8 cellular contexts compared by ENCODE assay signal in the genomic region with DNA sequence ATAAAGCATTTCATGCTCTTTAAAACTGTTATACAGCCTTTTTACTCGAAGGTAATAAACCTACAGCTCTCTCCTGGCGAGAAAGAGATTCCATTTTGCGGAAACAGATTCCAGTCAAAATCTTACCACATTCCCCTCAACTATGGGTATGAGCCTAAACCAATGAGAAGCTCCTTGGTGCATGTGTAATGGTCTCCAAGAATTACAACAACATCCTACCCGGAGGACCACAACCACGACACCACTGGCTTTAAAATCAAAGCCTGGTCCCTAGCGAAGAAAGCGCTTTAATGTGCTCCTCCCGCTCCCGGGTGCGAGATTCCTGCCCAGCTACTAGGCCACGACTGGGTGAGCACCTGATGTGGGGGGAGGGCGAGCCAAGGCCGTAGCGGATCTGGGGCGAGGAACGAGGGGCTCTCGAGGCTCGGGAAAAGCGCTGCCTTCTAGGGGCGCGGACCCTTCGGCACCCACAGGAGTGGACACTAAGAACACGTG. TPM values are rescaled to one million over a fixed set of nuclear protein-coding genes. Genes with fewer than 3 reads are reported as not detected.
DNase-seq lines count a peak whose midpoint lies in the region; ATAC-seq and TF ChIP-seq lines count a peak whose summit lies in the region.

No MANE protein-coding gene starts in this region.

- peak overlapping the region; percentile 97 for H4K12ac ChIP-seq in trophoblast cell (ENCODE audit: low read depth, low read length)

- H3K14ac ChIP-seq in trophoblast cell (ENCODE audit: low read length), result peak overlapping the region; percentile 67

- H3K79me1 ChIP-seq in trophoblast cell (ENCODE audit: low read length), result peaks cover 11% of the 10 kb centered on the region

- peak overlapping the region; percentile 100 for H3K4ac ChIP-seq in trophoblast cell (ENCODE audit: low read depth, low read length)

- peak; percentile 71 for DNase-seq in AG10803 (ENCODE audit: low read depth)
- peak; percentile 57 to 66 for DNase-seq in cardiac muscle cell (ENCODE audit: low read depth in 1 of 2, low spot score in 1 of 2)
- DNase-seq in trophoblast cell, result peak; percentile 11 to 72
- DNase-seq in activated CD4-positive, CD25-positive, alpha-beta regulatory T cell (lab: John Stamatoyannopoulos, UW), result no peak

- peak overlapping the region; percentile 53 for H2BK5ac ChIP-seq in trophoblast cell (ENCODE audit: low read depth, low read length, poor library complexity)

- H4K20me1 ChIP-seq in Loucy (ENCODE audit: insufficient read depth, low read length, poor library complexity, severe bottlenecking), result peaks cover 53% of the 10 kb centered on the region

- H3K9me2 ChIP-seq in Loucy (replicated peaks; ENCODE audit: low read depth, low read length), result no peaks in the 10 kb centered on the region

- H2BK120ac ChIP-seq in trophoblast cell (ENCODE audit: insufficient read depth, low read length, poor library complexity), result peak overlapping the region; percentile 89

- no peaks in the 10 kb centered on the region for H3F3A ChIP-seq in Loucy (ENCODE audit: low read depth)

- H3K36me3 Mint-ChIP-seq in activated naive CD4-positive, alpha-beta T cell treated with anti-CD3 and anti-CD28 coated beads, Interleukin-2, amount 50 U/mL, for 24 hours, result peaks cover 16% of the 10 kb centered on the region

- H3K4me1 Mint-ChIP-seq in activated naive CD4-positive, alpha-beta T cell treated with anti-CD3 and anti-CD28 coated beads, Interleukin-2, amount 50 U/mL, for 24 hours, result peaks cover 48% of the 10 kb centered on the region

- TF ChIP-seq CTCF in AG10803 (conservative IDR thresholded peaks at IDR 0.05; ENCODE audit: low read length) (no peak), Loucy (conservative IDR thresholded peaks at IDR 0.05; ENCODE audit: low read length) (no peak), cardiac muscle cell (IDR thresholded peaks at IDR 0.05; ENCODE audit: low read depth, low read length) (no peak)

- no peak overlapping the region for H3K23ac ChIP-seq in trophoblast cell (ENCODE audit: low read length)

- H3K27ac ChIP-seq in cardiac muscle cell (peak overlapping the region; percentile 97), trophoblast cell (ENCODE audit: low read depth, low read length) (peak overlapping the region; percentile 88)

- H4K91ac ChIP-seq in trophoblast cell (ENCODE audit: low read depth, low read length), result peak overlapping the region; percentile 98

- WGBS in trophoblast cell (ENCODE audit: extremely low coverage, insufficient coverage, insufficient read length), result no CpG with 5 or more reads among the region's 23 CpGs

- no peak overlapping the region for H2BK12ac ChIP-seq in trophoblast cell (ENCODE audit: low read length)

- H3K79me2 ChIP-seq in Loucy (ENCODE audit: insufficient read depth, low read length), result peaks cover 62% of the 10 kb centered on the region
- peaks cover 26% of the 10 kb centered on the region for H3K79me2 ChIP-seq in trophoblast cell (ENCODE audit: control insufficient read depth, insufficient read depth, low read length, poor library complexity)

- H3K27ac Mint-ChIP-seq in activated naive CD4-positive, alpha-beta T cell treated with anti-CD3 and anti-CD28 coated beads, Interleukin-2, amount 50 U/mL, for 24 hours, result peak overlapping the region; percentile 97

- peak; percentile 15 for ATAC-seq in GM18907 (IDR thresholded peaks at IDR 0.05; ENCODE audit: unreplicated experiment)
- ATAC-seq in HG03469 (IDR thresholded peaks at IDR 0.05; ENCODE audit: unreplicated experiment), result no peak

- H3K27me3 ChIP-seq in Loucy (ENCODE audit: insufficient read depth, low read length, poor library complexity, severe bottlenecking) (no peaks in the 10 kb centered on the region), cardiac muscle cell (no peaks in the 10 kb centered on the region), trophoblast cell (ENCODE audit: insufficient read depth, low read length) (no peaks in the 10 kb centered on the region)

- no peaks in the 10 kb centered on the region for H3K36me3 ChIP-seq in Loucy (ENCODE audit: insufficient read depth, low read length)
- H3K36me3 ChIP-seq in cardiac muscle cell, result no peaks in the 10 kb centered on the region
- H3K36me3 ChIP-seq in trophoblast cell (ENCODE audit: control insufficient read depth in 1 of 2, insufficient read depth in 2 of 2, low read length in 2 of 2), result peaks cover 0 to 1% of the 10 kb centered on the region in 2 experiments

- H3K9ac ChIP-seq in Loucy (ENCODE audit: low read depth, low read length, poor library complexity, severe bottlenecking), result peak overlapping the region; percentile 95
- H3K9ac ChIP-seq in trophoblast cell (ENCODE audit: low read length), result peak overlapping the region; percentile 96

- peak overlapping the region; percentile 56; the same call in 1 of the 2 replicates for H2AFZ ChIP-seq in Loucy (ENCODE audit: low read length)
- H2AFZ ChIP-seq in trophoblast cell (ENCODE audit: insufficient read depth, low read length, poor library complexity), result peak overlapping the region; percentile 13

- H3K4me2 ChIP-seq in Loucy (ENCODE audit: low read depth, low read length, poor library complexity, severe bottlenecking) (peak overlapping the region; percentile 94), trophoblast cell (ENCODE audit: low read length) (peak overlapping the region; percentile 82)

- peak overlapping the region; percentile 97 for H3K18ac ChIP-seq in trophoblast cell (ENCODE audit: low read length)

- H3K4me3 ChIP-seq in AG10803 (ENCODE audit: low read length), result peak overlapping the region; percentile 98
- H3K4me3 ChIP-seq in Loucy (ENCODE audit: low read length, poor library complexity, severe bottlenecking), result peak overlapping the region; percentile 99
- peak overlapping the region; percentile 94 for H3K4me3 ChIP-seq in cardiac muscle cell
- H3K4me3 ChIP-seq in trophoblast cell (ENCODE audit: low read depth, low read length), result peak overlapping the region; percentile 98

- H3K9me3 Mint-ChIP-seq in activated naive CD4-positive, alpha-beta T cell treated with anti-CD3 and anti-CD28 coated beads, Interleukin-2, amount 50 U/mL, for 24 hours, result no peaks in the 10 kb centered on the region

- H4K8ac ChIP-seq in trophoblast cell (ENCODE audit: low read depth, low read length), result peak overlapping the region; percentile 97

- H3K27me3 Mint-ChIP-seq in activated naive CD4-positive, alpha-beta T cell treated with anti-CD3 and anti-CD28 coated beads, Interleukin-2, amount 50 U/mL, for 24 hours, result no peaks in the 10 kb centered on the region

- H3K4me3 Mint-ChIP-seq in activated naive CD4-positive, alpha-beta T cell treated with anti-CD3 and anti-CD28 coated beads, Interleukin-2, amount 50 U/mL, for 24 hours, result peak overlapping the region; percentile 97

- peak overlapping the region; percentile 81 for H2AK5ac ChIP-seq in trophoblast cell (ENCODE audit: low read length)

- H3K4me1 ChIP-seq in Loucy (ENCODE audit: insufficient read depth, low read length, poor library complexity, severe bottlenecking) (peaks cover 35% of the 10 kb centered on the region), cardiac muscle cell (ENCODE audit: low read depth) (peaks cover 16% of the 10 kb centered on the region), trophoblast cell (ENCODE audit: control insufficient read depth in 1 of 2, insufficient read depth in 2 of 2, low read length in 2 of 2) (peaks cover 2 to 4% of the 10 kb centered on the region in 2 experiments)

- H3K9me3 ChIP-seq in Loucy (ENCODE audit: insufficient read depth, low read depth, low read length), result no peaks in the 10 kb centered on the region
- no peaks in the 10 kb centered on the region for H3K9me3 ChIP-seq in cardiac muscle cell (ENCODE audit: low read depth)
- no peaks in the 10 kb centered on the region for H3K9me3 ChIP-seq in trophoblast cell (ENCODE audit: insufficient read depth, low read depth, low read length)

RNA-seq across cellular contexts. Expression of a gene that starts 0.8 kb away (rescaled TPM):
- total RNA-seq in cardiac muscle cell, result 72.2 and 178 TPM in 2 replicates
- polyA plus RNA-seq in cardiac muscle cell, result 98.9 and 162 TPM in 2 replicates
- 61.5 and 66.2 TPM in 2 replicates for polyA plus RNA-seq in trophoblast cell (2013)

RNA-seq across cellular contexts. Expression of a gene that starts 13.3 kb away (rescaled TPM):
- 212 and 246 TPM in 2 replicates for total RNA-seq in cardiac muscle cell
- 123 and 143 TPM in 2 replicates for polyA plus RNA-seq in cardiac muscle cell
- 53.6 and 57.5 TPM in 2 replicates for polyA plus RNA-seq in trophoblast cell (2013)

RNA-seq across cellular contexts. Expression of a gene that starts 26.6 kb away (rescaled TPM):
- total RNA-seq in cardiac muscle cell, result 16.9 and 22.5 TPM in 2 replicates
- 18.6 and 23.9 TPM in 2 replicates for polyA plus RNA-seq in cardiac muscle cell
- polyA plus RNA-seq in trophoblast cell (2013), result 6.7 TPM in 2 replicates

RNA-seq across cellular contexts. Expression of a gene that starts 26.7 kb away (rescaled TPM):
- 79.1 and 128 TPM in 2 replicates for total RNA-seq in cardiac muscle cell
- 210 and 232 TPM in 2 replicates for polyA plus RNA-seq in cardiac muscle cell
- polyA plus RNA-seq in trophoblast cell (2013), result 82.0 and 83.5 TPM in 2 replicates

RNA-seq across cellular contexts. Expression of a gene that starts 34.3 kb away (rescaled TPM):
- total RNA-seq in cardiac muscle cell, result not detected in 2 replicates
- 0.12 TPM in 1 of 2 replicates, not detected in the other for polyA plus RNA-seq in cardiac muscle cell
- polyA plus RNA-seq in trophoblast cell (2013), result 0.04 TPM in 1 of 2 replicates, not detected in the other

Comparison
In these comparisons a context has a peak if more than half of its experiments do, and no peak if none do; other contexts are left out.
1. DNase-seq: peak in AG10803 (single experiment), cardiac muscle cell (2 of 2) and trophoblast cell (2 of 2); none in activated CD4-positive, CD25-positive, alpha-beta regulatory T cell (0 of 4).
2. Peak in every context shown above with its lines, with median percentiles within 50 percentile points of each other: H3K4me3 ChIP-seq.